In the genomic region with DNA sequence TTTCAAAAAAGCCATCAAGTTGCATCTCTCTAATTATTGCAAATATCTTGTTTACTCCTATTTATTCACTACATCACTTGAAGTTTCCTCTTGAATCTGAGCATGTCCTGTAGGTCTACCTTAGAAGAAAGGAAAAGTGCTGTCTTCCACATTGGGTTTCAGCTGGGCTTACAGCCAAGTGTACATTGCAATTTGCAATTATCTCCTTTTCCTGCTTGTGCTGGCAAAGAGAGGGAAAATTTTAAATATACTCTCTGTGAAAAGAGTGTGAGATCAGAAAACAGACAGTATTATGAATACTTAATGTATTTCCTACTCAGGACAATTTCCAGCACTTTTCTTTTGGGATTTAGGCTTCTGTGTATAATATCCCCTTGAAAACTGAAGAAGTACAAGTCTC, we compare ENCODE assay signal across 29 cellular contexts.
DNase-seq lines count a peak whose midpoint lies in the region; ATAC-seq and TF ChIP-seq lines count a peak whose summit lies in the region.
"Had no signal": no experiment of that assay in that cellular context is flagged by ENCODE, and none has a peak within 500 bp of the region (broad histone marks: within the 10 kb centered on the region; RNA-seq: fewer than 3 reads in every experiment).

No MANE protein-coding gene starts in this region.

- H3K27ac ChIP-seq in urinary bladder (ENCODE audit: low read depth), result peak overlapping the region; percentile 10
- H3K27ac ChIP-seq in vagina, result no peak overlapping the region
- H3K27ac ChIP-seq: 22Rv1, breast epithelium, sigmoid colon, thyroid gland had no signal

- no peak for TF ChIP-seq CTCF in vagina (IDR thresholded peaks at IDR 0.05)

- no peaks in the 10 kb centered on the region for H3K36me3 Mint-ChIP-seq in effector memory CD8-positive, alpha-beta T cell (ENCODE audit: insufficient read depth)
- H3K36me3 Mint-ChIP-seq: activated naive CD4-positive, alpha-beta T cell treated with anti-CD3 and anti-CD28 coated beads, Interleukin-2, amount 10 ng/mL, durations not matched to agents 7 days and 5 days; CD8-positive, alpha-beta T cell had no signal

- H3K4me1 Mint-ChIP-seq in effector memory CD8-positive, alpha-beta T cell (ENCODE audit: low read depth in 2 of 2), result no peaks in the 10 kb centered on the region
- H3K4me1 Mint-ChIP-seq: activated B cell treated with CpG ODN at 0.5 μM for 24 hours; activated naive CD4-positive, alpha-beta T cell treated with anti-CD3 and anti-CD28 coated beads, Interleukin-2, amount 10 ng/mL, durations not matched to agents 7 days and 5 days; stimulated activated naive CD8-positive, alpha-beta T cell treated with anti-CD3 and anti-CD28 coated beads, Interleukin-15, amount 100 ng/mL, for 72 hours had no signal

- H3K4me1 ChIP-seq in urinary bladder (ENCODE audit: insufficient read depth), result peaks cover 2% of the 10 kb centered on the region
- no peaks in the 10 kb centered on the region for H3K4me1 ChIP-seq in vagina
- H3K4me1 ChIP-seq: breast epithelium, sigmoid colon, thyroid gland had no signal

- peaks cover 5 to 17% of the 10 kb centered on the region in 2 donors for H3K9me3 Mint-ChIP-seq in effector memory CD8-positive, alpha-beta T cell

- ATAC-seq in effector memory CD8-positive, alpha-beta T cell (replicated peaks), result no peak
- ATAC-seq: CD8-positive, alpha-beta T cell; left colon; stimulated activated naive CD8-positive, alpha-beta T cell treated with anti-CD3 and anti-CD28 coated beads, Interleukin-15, amount 100 ng/mL, for 72 hours had no signal

- H3K4me3 ChIP-seq in urinary bladder (ENCODE audit: low read depth, low read length), result no peak overlapping the region
- no peak overlapping the region for H3K4me3 ChIP-seq in vagina
- H3K4me3 ChIP-seq: breast epithelium, sigmoid colon, thyroid gland had no signal

- peak; percentile 70 for DNase-seq in NCI-H2171 treated with DMSO at 0.1 percent for 48 hours (lab: John Stamatoyannopoulos, UW)
- DNase-seq in NCI-H2171 (lab: John Stamatoyannopoulos, UW), result no peak
- peak; percentile 22 for DNase-seq in NCI-H1694 treated with DMSO at 0.1 percent for 48 hours (lab: John Stamatoyannopoulos, UW)
- DNase-seq in NCI-H446 (lab: John Stamatoyannopoulos, UW), result peak; percentile 32 to 68
- DNase-seq in NCI-H226, result no peak
- no peak for DNase-seq in vagina (ENCODE audit: extremely low spot score in 2 of 2)
- DNase-seq in effector memory CD8-positive, alpha-beta T cell, result no peak
- DNase-seq: activated B cell treated with CpG ODN at 0.5 μM for 24 hours; activated CD4-positive, alpha-beta T cell treated with anti-CD3 and anti-CD28 coated beads, Interleukin-2, amount 50 U/mL, for 4 hours; activated naive CD4-positive, alpha-beta T cell treated with anti-CD3 and anti-CD28 coated beads, Interleukin-2, amount 10 ng/mL, durations not matched to agents 7 days and 5 days; amygdala; CD8-positive, alpha-beta T cell; effector CD8-positive, alpha-beta T cell; erythroblast; foreskin fibroblast; GDM1; KBM-7; left colon; MM.1S; NCI-H510A; sigmoid colon; stimulated activated naive CD8-positive, alpha-beta T cell treated with anti-CD3 and anti-CD28 coated beads, Interleukin-15, amount 100 ng/mL, for 72 hours; T-helper 9 cell; thyroid gland had no signal

- intact Hi-C loops in vagina (cut with DNase I), result no loop called here

- no peaks in the 10 kb centered on the region for H3K27me3 ChIP-seq in vagina
- H3K27me3 ChIP-seq: breast epithelium, sigmoid colon, thyroid gland had no signal

- H3K36me3 ChIP-seq in urinary bladder (ENCODE audit: insufficient read depth), result no peaks in the 10 kb centered on the region
- no peaks in the 10 kb centered on the region for H3K36me3 ChIP-seq in vagina
- H3K36me3 ChIP-seq: breast epithelium, sigmoid colon, thyroid gland had no signal

- H3K9me3 ChIP-seq in vagina, result no peaks in the 10 kb centered on the region
- H3K9me3 ChIP-seq: sigmoid colon, thyroid gland had no signal

- no peak for TF ChIP-seq POLR2A in vagina (IDR thresholded peaks at IDR 0.05)

- H3K27ac Mint-ChIP-seq in effector memory CD8-positive, alpha-beta T cell, result no peak overlapping the region
- H3K27ac Mint-ChIP-seq: activated B cell treated with CpG ODN at 0.5 μM for 24 hours; activated naive CD4-positive, alpha-beta T cell treated with anti-CD3 and anti-CD28 coated beads, Interleukin-2, amount 10 ng/mL, durations not matched to agents 7 days and 5 days; activated T-helper 1 cell treated with anti-CD3 and anti-CD28 coated beads, Interleukin-12 subunit alpha, Interleukin-12 subunit beta, Interleukin-2, Interleukin-4 antibody, amounts not matched to agents 30 ng/mL and 10 ng/mL and 1 ng/mL, durations not matched to agents 14 hours and 24 hours and 36 hours; CD8-positive, alpha-beta T cell; progenitor cell of endocrine pancreas had no signal

- H3K27me3 Mint-ChIP-seq in effector memory CD8-positive, alpha-beta T cell, result no peaks in the 10 kb centered on the region
- H3K27me3 Mint-ChIP-seq: activated B cell treated with CpG ODN at 0.5 μM for 24 hours; activated naive CD4-positive, alpha-beta T cell treated with anti-CD3 and anti-CD28 coated beads, Interleukin-2, amount 10 ng/mL, durations not matched to agents 7 days and 5 days; progenitor cell of endocrine pancreas; stimulated activated naive CD8-positive, alpha-beta T cell treated with anti-CD3 and anti-CD28 coated beads, Interleukin-15, amount 100 ng/mL, for 72 hours had no signal

- H3K4me3 Mint-ChIP-seq in effector memory CD8-positive, alpha-beta T cell, result no peak overlapping the region
- H3K4me3 Mint-ChIP-seq: activated B cell treated with CpG ODN at 0.5 μM for 24 hours; activated naive CD4-positive, alpha-beta T cell treated with anti-CD3 and anti-CD28 coated beads, Interleukin-2, amount 10 ng/mL, durations not matched to agents 7 days and 5 days; activated T-helper 1 cell treated with anti-CD3 and anti-CD28 coated beads, Interleukin-12 subunit alpha, Interleukin-12 subunit beta, Interleukin-2, Interleukin-4 antibody, amounts not matched to agents 30 ng/mL and 10 ng/mL and 1 ng/mL, durations not matched to agents 14 hours and 24 hours and 36 hours; CD8-positive, alpha-beta T cell; stimulated activated naive CD8-positive, alpha-beta T cell treated with anti-CD3 and anti-CD28 coated beads, Interleukin-15, amount 100 ng/mL, for 72 hours had no signal

Comparison
In these comparisons a context has a peak if more than half of its experiments do, and no peak if none do; other contexts are left out.
1. DNase-seq: peak in NCI-H2171 treated with DMSO at 0.1 percent for 48 hours (single experiment), NCI-H1694 treated with DMSO at 0.1 percent for 48 hours (single experiment) and NCI-H446 (2 of 2); none in NCI-H2171 (single experiment), NCI-H226 (single experiment), vagina (0 of 2) and effector memory CD8-positive, alpha-beta T cell (0 of 3).